In the genomic region with DNA sequence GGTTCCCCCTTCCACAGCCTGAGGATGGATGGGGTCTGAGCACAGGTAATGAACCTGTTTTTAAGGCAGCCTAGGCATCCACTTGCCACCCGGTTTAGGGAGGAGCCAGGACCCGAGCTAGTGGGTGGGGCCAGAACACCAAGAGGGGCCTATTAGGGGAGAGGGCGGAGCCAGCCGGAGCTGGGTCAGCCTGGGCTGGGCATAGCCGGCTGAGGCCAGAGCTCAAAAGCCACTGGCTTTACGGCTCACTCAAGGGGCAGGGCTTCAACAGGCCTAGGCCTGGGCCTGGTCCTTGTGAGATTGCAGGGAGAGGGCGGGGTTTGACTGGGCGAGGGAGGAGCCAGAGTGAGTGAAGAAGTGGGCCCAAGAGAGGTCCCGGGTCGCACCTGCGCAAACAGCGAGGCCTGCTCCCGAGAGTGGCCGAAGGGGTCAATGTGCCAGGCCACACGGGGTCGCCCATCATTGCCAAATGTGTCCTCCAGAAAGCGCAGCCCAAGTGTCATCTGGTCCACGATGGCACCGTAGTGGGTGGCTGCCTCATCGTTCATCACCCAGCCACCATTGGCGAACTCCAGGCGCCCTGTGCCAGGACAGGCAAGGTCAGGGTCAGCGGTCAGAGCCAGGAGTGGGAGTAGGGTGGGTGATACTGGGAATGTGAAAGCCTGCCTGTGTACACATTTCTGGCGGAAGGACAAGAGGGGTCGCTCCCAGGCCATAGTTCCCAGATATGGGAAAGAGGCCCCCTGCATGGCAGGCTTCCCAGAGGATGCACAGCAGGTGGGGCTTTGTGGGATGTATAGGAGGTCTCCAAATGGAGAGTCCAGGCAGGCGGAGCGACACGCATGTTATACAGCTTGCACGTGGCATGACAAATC, we compare ENCODE assay signal across 1 cellular context.
TF ChIP-seq lines count a peak whose summit lies in the region.

No MANE protein-coding gene starts in this region.

TF ChIP-seq in HCT116, 20 proteins besides CTCF, POLR2A, EP300 and RAD21 (continued from another document):
- no peak for TF ChIP-seq CBX3 (IDR thresholded peaks at IDR 0.05; ENCODE audit: low read depth)
- TF ChIP-seq EZH2 (IDR thresholded peaks at IDR 0.05): no peak
- TF ChIP-seq SP1 (IDR thresholded peaks at IDR 0.05; ENCODE audit: low read depth): no peak
- TF ChIP-seq POLR2AphosphoS5 (IDR thresholded peaks at IDR 0.05; ENCODE audit: low read depth, low read length): no peak
- TF ChIP-seq TCF7L2 (IDR thresholded peaks at IDR 0.05; ENCODE audit: borderline replicate concordance, extremely low read depth, insufficient read depth, insufficient read length): no peak
- TF ChIP-seq SIN3A (IDR thresholded peaks at IDR 0.05; ENCODE audit: low read depth): no peak
- TF ChIP-seq, protein P1, sequence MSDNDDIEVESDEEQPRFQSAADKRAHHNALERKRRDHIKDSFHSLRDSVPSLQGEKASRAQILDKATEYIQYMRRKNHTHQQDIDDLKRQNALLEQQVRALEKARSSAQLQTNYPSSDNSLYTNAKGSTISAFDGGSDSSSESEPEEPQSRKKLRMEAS (IDR thresholded peaks at IDR 0.05): no peak
- no peak for TF ChIP-seq SRF (IDR thresholded peaks at IDR 0.05; ENCODE audit: low read depth)
- no peak for TF ChIP-seq ELF1 (IDR thresholded peaks at IDR 0.05; ENCODE audit: borderline replicate concordance, low read depth)
- TF ChIP-seq EGR1 (IDR thresholded peaks at IDR 0.05; ENCODE audit: low read depth): no peak
- no peak for TF ChIP-seq ZNF274 (IDR thresholded peaks at IDR 0.05; ENCODE audit: low read depth, low read length)
- TF ChIP-seq YY1 (IDR thresholded peaks at IDR 0.05; ENCODE audit: extremely low read depth, insufficient replicate concordance, low read depth, low read length): no peak
- TF ChIP-seq, protein P2, sequence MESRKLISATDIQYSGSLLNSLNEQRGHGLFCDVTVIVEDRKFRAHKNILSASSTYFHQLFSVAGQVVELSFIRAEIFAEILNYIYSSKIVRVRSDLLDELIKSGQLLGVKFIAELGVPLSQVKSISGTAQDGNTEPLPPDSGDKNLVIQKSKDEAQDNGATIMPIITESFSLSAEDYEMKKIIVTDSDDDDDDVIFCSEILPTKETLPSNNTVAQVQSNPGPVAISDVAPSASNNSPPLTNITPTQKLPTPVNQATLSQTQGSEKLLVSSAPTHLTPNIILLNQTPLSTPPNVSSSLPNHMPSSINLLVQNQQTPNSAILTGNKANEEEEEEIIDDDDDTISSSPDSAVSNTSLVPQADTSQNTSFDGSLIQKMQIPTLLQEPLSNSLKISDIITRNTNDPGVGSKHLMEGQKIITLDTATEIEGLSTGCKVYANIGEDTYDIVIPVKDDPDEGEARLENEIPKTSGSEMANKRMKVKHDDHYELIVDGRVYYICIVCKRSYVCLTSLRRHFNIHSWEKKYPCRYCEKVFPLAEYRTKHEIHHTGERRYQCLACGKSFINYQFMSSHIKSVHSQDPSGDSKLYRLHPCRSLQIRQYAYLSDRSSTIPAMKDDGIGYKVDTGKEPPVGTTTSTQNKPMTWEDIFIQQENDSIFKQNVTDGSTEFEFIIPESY (IDR thresholded peaks at IDR 0.05; ENCODE audit: extremely low read depth, insufficient replicate concordance, low read length): no peak
- no peak for TF ChIP-seq ZFX (IDR thresholded peaks at IDR 0.05)
- TF ChIP-seq FOSL1 (IDR thresholded peaks at IDR 0.05; ENCODE audit: low read depth): no peak
- no peak for TF ChIP-seq EZH2phosphoT487 (IDR thresholded peaks at IDR 0.05; ENCODE audit: borderline replicate concordance)
- TF ChIP-seq, protein P3, sequence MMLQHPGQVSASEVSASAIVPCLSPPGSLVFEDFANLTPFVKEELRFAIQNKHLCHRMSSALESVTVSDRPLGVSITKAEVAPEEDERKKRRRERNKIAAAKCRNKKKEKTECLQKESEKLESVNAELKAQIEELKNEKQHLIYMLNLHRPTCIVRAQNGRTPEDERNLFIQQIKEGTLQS (IDR thresholded peaks at IDR 0.05): no peak
- TF ChIP-seq, protein P4, sequence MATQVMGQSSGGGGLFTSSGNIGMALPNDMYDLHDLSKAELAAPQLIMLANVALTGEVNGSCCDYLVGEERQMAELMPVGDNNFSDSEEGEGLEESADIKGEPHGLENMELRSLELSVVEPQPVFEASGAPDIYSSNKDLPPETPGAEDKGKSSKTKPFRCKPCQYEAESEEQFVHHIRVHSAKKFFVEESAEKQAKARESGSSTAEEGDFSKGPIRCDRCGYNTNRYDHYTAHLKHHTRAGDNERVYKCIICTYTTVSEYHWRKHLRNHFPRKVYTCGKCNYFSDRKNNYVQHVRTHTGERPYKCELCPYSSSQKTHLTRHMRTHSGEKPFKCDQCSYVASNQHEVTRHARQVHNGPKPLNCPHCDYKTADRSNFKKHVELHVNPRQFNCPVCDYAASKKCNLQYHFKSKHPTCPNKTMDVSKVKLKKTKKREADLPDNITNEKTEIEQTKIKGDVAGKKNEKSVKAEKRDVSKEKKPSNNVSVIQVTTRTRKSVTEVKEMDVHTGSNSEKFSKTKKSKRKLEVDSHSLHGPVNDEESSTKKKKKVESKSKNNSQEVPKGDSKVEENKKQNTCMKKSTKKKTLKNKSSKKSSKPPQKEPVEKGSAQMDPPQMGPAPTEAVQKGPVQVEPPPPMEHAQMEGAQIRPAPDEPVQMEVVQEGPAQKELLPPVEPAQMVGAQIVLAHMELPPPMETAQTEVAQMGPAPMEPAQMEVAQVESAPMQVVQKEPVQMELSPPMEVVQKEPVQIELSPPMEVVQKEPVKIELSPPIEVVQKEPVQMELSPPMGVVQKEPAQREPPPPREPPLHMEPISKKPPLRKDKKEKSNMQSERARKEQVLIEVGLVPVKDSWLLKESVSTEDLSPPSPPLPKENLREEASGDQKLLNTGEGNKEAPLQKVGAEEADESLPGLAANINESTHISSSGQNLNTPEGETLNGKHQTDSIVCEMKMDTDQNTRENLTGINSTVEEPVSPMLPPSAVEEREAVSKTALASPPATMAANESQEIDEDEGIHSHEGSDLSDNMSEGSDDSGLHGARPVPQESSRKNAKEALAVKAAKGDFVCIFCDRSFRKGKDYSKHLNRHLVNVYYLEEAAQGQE (IDR thresholded peaks at IDR 0.05; ENCODE audit: low read depth): no peak
